ENCODE assay signal across 8 cellular contexts in genomic region chr11:62556872-62557631, GRCh38. TPM values are rescaled to one million over a fixed set of nuclear protein-coding genes. Genes with fewer than 3 reads are reported as not detected.
DNase-seq lines count a peak whose midpoint lies in the region; ATAC-seq lines count a peak whose summit lies in the region.

No MANE protein-coding gene starts in this region.

- no peaks in the 10 kb centered on the region for H3K9me3 ChIP-seq in thymus (ENCODE audit: control insufficient read depth)

- 15% methylated on average over 3 of the region's 3 CpGs for WGBS in thymus

- peaks cover 42% of the 10 kb centered on the region for H3K4me1 ChIP-seq in thymus (ENCODE audit: control insufficient read depth, insufficient read depth, low read length)

- peaks cover 94% of the 10 kb centered on the region for H3K4me1 Mint-ChIP-seq in activated T-cell treated with anti-CD3 and anti-CD28 coated beads, Interleukin-2, amount 50 U/mL, for 4 hours (ENCODE audit: low read depth)
- H3K4me1 Mint-ChIP-seq in immature natural killer cell: peaks cover 89 to 97% of the 10 kb centered on the region in 2 donors

- peak overlapping the region; percentile 92 to 98 (median 96) for H3K27ac Mint-ChIP-seq in immature natural killer cell

- peaks cover 32% of the 10 kb centered on the region for H3K36me3 Mint-ChIP-seq in activated T-cell treated with anti-CD3 and anti-CD28 coated beads, Interleukin-2, amount 50 U/mL, for 4 hours (ENCODE audit: insufficient read depth)
- H3K36me3 Mint-ChIP-seq in immature natural killer cell: peaks cover 9 to 20% (median 11%) of the 10 kb centered on the region in 3 donors

- H3K4me3 ChIP-seq in thymus (ENCODE audit: low read length): no peak overlapping the region

- DNase-seq in activated CD4-positive, alpha-beta T cell treated with anti-CD3 and anti-CD28 coated beads for 48 hours: peak; percentile 74
- no peak for DNase-seq in activated CD4-positive, alpha-beta T cell treated with anti-CD3 and anti-CD28 coated beads for 1 hour
- DNase-seq in activated T-cell treated with anti-CD3 and anti-CD28 coated beads, Interleukin-2, amount 50 U/mL, for 4 hours: no peak
- DNase-seq in immature natural killer cell: peak; percentile 80 to 84 (median 82)
- no peak for DNase-seq in GOT3 (lab: John Stamatoyannopoulos, UW)

- H3K27me3 ChIP-seq in thymus (ENCODE audit: control insufficient read depth, insufficient read depth): no peaks in the 10 kb centered on the region

- H3K27me3 Mint-ChIP-seq in activated T-cell treated with anti-CD3 and anti-CD28 coated beads, Interleukin-2, amount 50 U/mL, for 4 hours (ENCODE audit: low read depth): no peaks in the 10 kb centered on the region
- peaks cover 16 to 27% (median 16%) of the 10 kb centered on the region in 3 donors for H3K27me3 Mint-ChIP-seq in immature natural killer cell (ENCODE audit: low read depth in 3 of 3)

- no peaks in the 10 kb centered on the region for H3K9me3 Mint-ChIP-seq in activated T-cell treated with anti-CD3 and anti-CD28 coated beads, Interleukin-2, amount 50 U/mL, for 4 hours
- no peaks in the 10 kb centered on the region for H3K9me3 Mint-ChIP-seq in immature natural killer cell

- peaks cover 31% of the 10 kb centered on the region for H3K36me3 ChIP-seq in thymus (ENCODE audit: control insufficient read depth, insufficient read depth)

- H3K27ac ChIP-seq in thymus (ENCODE audit: low read depth): peak overlapping the region; percentile 97

- H3K4me3 Mint-ChIP-seq in activated T-cell treated with anti-CD3 and anti-CD28 coated beads, Interleukin-2, amount 50 U/mL, for 4 hours: peak overlapping the region; percentile 58
- peak overlapping the region; percentile 81 to 87 (median 87) for H3K4me3 Mint-ChIP-seq in immature natural killer cell

- ATAC-seq in HG03457 (IDR thresholded peaks at IDR 0.05; ENCODE audit: unreplicated experiment) (peak; percentile 6), HG03039 (IDR thresholded peaks at IDR 0.05; ENCODE audit: unreplicated experiment) (no peak)
- peak; percentile 22 to 25 for ATAC-seq in activated T-cell treated with anti-CD3 and anti-CD28 coated beads, Interleukin-2, amount 50 U/mL, for 4 hours

RNA-seq across cellular contexts. Expression of gene AHNAK, which starts 10.4 kb away (rescaled TPM):
- total RNA-seq in activated T-cell treated with anti-CD3 and anti-CD28 coated beads, Interleukin-2, amount 50 U/mL, for 4 hours: 10 to 100 TPM; 12.3 to 22.7 (median 13.3) TPM
- polyA plus RNA-seq in immature natural killer cell (100 to 1,000 TPM in 1 of 3 donors, 10 to 100 TPM in 2; 45.0 to 217 (median 57.2) TPM), thymus (35.8 TPM)

RNA-seq across cellular contexts. Expression of gene EEF1G, which starts 16.6 kb away (rescaled TPM):
- 1,000 to 10,000 TPM; 1,775 to 1,880 (median 1,879) TPM for total RNA-seq in activated T-cell treated with anti-CD3 and anti-CD28 coated beads, Interleukin-2, amount 50 U/mL, for 4 hours
- polyA plus RNA-seq in immature natural killer cell (100 to 1,000 TPM; 628 to 849 (median 821) TPM), thymus (1,365 TPM)

RNA-seq across cellular contexts. Expression of gene TUT1, which starts 34.3 kb away (rescaled TPM):
- 10 to 100 TPM; 39.4 to 46.1 (median 41.6) TPM for total RNA-seq in activated T-cell treated with anti-CD3 and anti-CD28 coated beads, Interleukin-2, amount 50 U/mL, for 4 hours
- polyA plus RNA-seq in immature natural killer cell (10 to 100 TPM in 2 of 3 donors, 1 to 10 TPM in 1; 7.3 to 16.2 (median 12.5) TPM), thymus (25.3 TPM)

RNA-seq across cellular contexts. Expression of gene MTA2, which starts 44.6 kb away (rescaled TPM):
- total RNA-seq in activated T-cell treated with anti-CD3 and anti-CD28 coated beads, Interleukin-2, amount 50 U/mL, for 4 hours: 100 to 1,000 TPM; 217 to 224 (median 220) TPM
- polyA plus RNA-seq in immature natural killer cell (10 to 100 TPM in 2 of 3 donors, 1 to 10 TPM in 1; 9.7 to 48.4 (median 22.4) TPM), thymus (79.3 TPM)

RNA-seq across cellular contexts. Expression of gene EML3, which starts 55.5 kb away (rescaled TPM):
- 100 to 1,000 TPM; 145 to 160 (median 155) TPM for total RNA-seq in activated T-cell treated with anti-CD3 and anti-CD28 coated beads, Interleukin-2, amount 50 U/mL, for 4 hours
- polyA plus RNA-seq in immature natural killer cell: 10 to 100 TPM; 15.9 to 25.8 (median 17.9) TPM
- 99.3 TPM for polyA plus RNA-seq in thymus

Comparison
In these comparisons a context has a peak if more than half of its experiments do, and no peak if none do; other contexts are left out.
1. DNase-seq: peak in activated CD4-positive, alpha-beta T cell treated with anti-CD3 and anti-CD28 coated beads for 48 hours (single experiment) and immature natural killer cell (3 of 3); none in activated CD4-positive, alpha-beta T cell treated with anti-CD3 and anti-CD28 coated beads for 1 hour (single experiment), activated T-cell treated with anti-CD3 and anti-CD28 coated beads, Interleukin-2, amount 50 U/mL, for 4 hours (single experiment) and GOT3 (single experiment).